ENCODE assay signal across 23 cellular contexts in the genomic region with DNA sequence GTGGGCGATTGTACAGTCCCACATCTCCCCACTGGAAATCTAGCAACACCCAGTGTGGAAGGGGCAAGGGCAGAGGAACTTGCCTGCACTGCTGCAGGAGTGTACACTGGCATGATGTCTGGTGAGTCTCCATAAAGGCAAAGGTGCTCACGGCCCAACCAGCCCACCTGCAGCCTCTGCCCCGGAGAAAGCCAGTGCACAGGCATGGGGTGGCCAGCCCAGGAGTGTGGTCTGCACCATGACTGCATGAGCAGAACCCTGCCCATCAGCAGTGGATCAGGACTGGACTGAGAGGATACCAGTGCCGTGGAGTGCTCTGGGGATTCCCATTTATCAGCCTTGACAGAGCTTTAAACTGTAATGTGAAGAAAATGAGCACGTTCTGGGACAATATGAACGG.
"Had no signal": no experiment of that assay in that cellular context is flagged by ENCODE, and none has a peak within 500 bp of the region (broad histone marks: within the 10 kb centered on the region; RNA-seq: fewer than 3 reads in every experiment).

No MANE protein-coding gene starts in this region.

- ATAC-seq: activated T-helper 17 cell treated with anti-CD3 and anti-CD28 coated beads, Interleukin-2, amount 50 U/mL, for 72 hours; left lung; mucosa of descending colon; pancreas; sciatic nerve; stimulated activated naive B cell treated with anti-CD40 and anti-IgM and Interleukin-4, amounts not matched to agents 10 μg/mL and 1 μg/mL and 100 μg/mL, for 72 hours had no signal

- H3K27ac ChIP-seq: cardiac muscle cell, left lung, pancreas, SK-N-MC, tibial nerve had no signal

- H3K4me3 Mint-ChIP-seq: activated naive CD8-positive, alpha-beta T cell treated with anti-CD3 and anti-CD28 coated beads, Interleukin-2, amount 10 ng/mL, durations not matched to agents 7 days and 5 days; activated T-helper 17 cell treated with anti-CD3 and anti-CD28 coated beads, Interleukin-2, amount 50 U/mL, for 72 hours; memory B cell; naive B cell; neural crest cell; stimulated activated naive B cell treated with anti-CD40 and anti-IgM and Interleukin-4, amounts not matched to agents 10 μg/mL and 1 μg/mL and 100 μg/mL, for 72 hours; T-helper 2 cell treated with Interferon-gamma antibody and Interleukin-4, amounts not matched to agents 5 μg/mL and 100 μg/mL, for 36 hours had no signal

- H3K9me3 Mint-ChIP-seq: activated naive CD8-positive, alpha-beta T cell treated with anti-CD3 and anti-CD28 coated beads, Interleukin-2, amount 10 ng/mL, durations not matched to agents 7 days and 5 days; activated T-helper 17 cell treated with anti-CD3 and anti-CD28 coated beads, Interleukin-2, amount 50 U/mL, for 72 hours; T-helper 2 cell treated with Interferon-gamma antibody and Interleukin-4, amounts not matched to agents 5 μg/mL and 100 μg/mL, for 36 hours had no signal

- H3K4me1 Mint-ChIP-seq: activated naive CD8-positive, alpha-beta T cell treated with anti-CD3 and anti-CD28 coated beads, Interleukin-2, amount 10 ng/mL, durations not matched to agents 7 days and 5 days; activated T-helper 17 cell treated with anti-CD3 and anti-CD28 coated beads, Interleukin-2, amount 50 U/mL, for 72 hours; stimulated activated naive B cell treated with anti-CD40 and anti-IgM and Interleukin-4, amounts not matched to agents 10 μg/mL and 1 μg/mL and 100 μg/mL, for 72 hours had no signal

- H3K4me3 ChIP-seq: cardiac muscle cell, left lung, mucosa of descending colon, pancreas, SK-N-MC, smooth muscle cell, tibial nerve had no signal

- H3K27ac Mint-ChIP-seq: activated naive CD8-positive, alpha-beta T cell treated with anti-CD3 and anti-CD28 coated beads, Interleukin-2, amount 10 ng/mL, durations not matched to agents 7 days and 5 days; activated T-helper 17 cell treated with anti-CD3 and anti-CD28 coated beads, Interleukin-2, amount 50 U/mL, for 72 hours; memory B cell; stimulated activated naive B cell treated with anti-CD40 and anti-IgM and Interleukin-4, amounts not matched to agents 10 μg/mL and 1 μg/mL and 100 μg/mL, for 72 hours; T-helper 2 cell treated with Interferon-gamma antibody and Interleukin-4, amounts not matched to agents 5 μg/mL and 100 μg/mL, for 36 hours had no signal

- H3K4me1 ChIP-seq: left lung, pancreas, tibial nerve had no signal

- DNase-seq: activated CD4-positive, alpha-beta T cell treated with anti-CD3 and anti-CD28 coated beads, Interleukin-2, amount 50 U/mL, for 4 hours; activated naive CD4-positive, alpha-beta T cell treated with Interleukin-2 at 50 U/mL for 16 hours; activated naive CD8-positive, alpha-beta T cell treated with anti-CD3 and anti-CD28 coated beads, Interleukin-2, amount 10 ng/mL, durations not matched to agents 7 days and 5 days; activated T-cell treated with anti-CD3 and anti-CD28 coated beads, Interleukin-2, amount 50 U/mL, for 1 hour; amygdala; foreskin fibroblast; hypothalamus; left lung; mucosa of descending colon; naive B cell; stimulated activated CD4-positive, alpha-beta T cell treated with anti-CD3 and anti-CD28 coated beads, Interleukin-4, amount 100 ng/mL, for 4 hours; stimulated activated naive B cell treated with anti-CD40 and anti-IgM and Interleukin-4, amounts not matched to agents 10 μg/mL and 1 μg/mL and 100 μg/mL, for 72 hours; substantia nigra had no signal

- H3K36me3 Mint-ChIP-seq: activated naive CD8-positive, alpha-beta T cell treated with anti-CD3 and anti-CD28 coated beads, Interleukin-2, amount 10 ng/mL, durations not matched to agents 7 days and 5 days; memory B cell had no signal

- H3K36me3 ChIP-seq: cardiac muscle cell, left lung, pancreas, tibial nerve had no signal

- H3K9me3 ChIP-seq: mucosa of descending colon, pancreas had no signal

- H3K27me3 ChIP-seq: cardiac muscle cell, left lung, pancreas, tibial nerve had no signal
